ENCODE assay signal across 12 cellular contexts in genomic region chr11:115874843-115875242, GRCh38.
DNase-seq lines count a peak whose midpoint lies in the region; ATAC-seq, FAIRE-seq and TF ChIP-seq lines count a peak whose summit lies in the region.
"Had no signal": no experiment of that assay in that cellular context is flagged by ENCODE, and none has a peak within 500 bp of the region (broad histone marks: within the 10 kb centered on the region; RNA-seq: fewer than 3 reads in every experiment).

No MANE protein-coding gene starts in this region.

- H3K4me1 Mint-ChIP-seq in endothelial cell (ENCODE audit: unreplicated experiment) (peaks cover 13% of the 10 kb centered on the region), T-helper 17 cell (no peaks in the 10 kb centered on the region)

- H3K27ac Mint-ChIP-seq in endothelial cell (ENCODE audit: unreplicated experiment) (no peak overlapping the region), T-helper 17 cell (no peak overlapping the region)
- H3K27ac Mint-ChIP-seq: memory B cell had no signal

- H3K36me3 Mint-ChIP-seq in endothelial cell (ENCODE audit: low read depth, unreplicated experiment) (no peaks in the 10 kb centered on the region), T-helper 17 cell (ENCODE audit: low read depth) (peaks cover 2% of the 10 kb centered on the region)
- H3K36me3 Mint-ChIP-seq: memory B cell had no signal

- H3K27me3 Mint-ChIP-seq in endothelial cell (ENCODE audit: unreplicated experiment) (peaks cover 5% of the 10 kb centered on the region), T-helper 17 cell (no peaks in the 10 kb centered on the region)

- H3K4me3 Mint-ChIP-seq in endothelial cell (ENCODE audit: unreplicated experiment) (no peak overlapping the region), T-helper 17 cell (no peak overlapping the region)
- H3K4me3 Mint-ChIP-seq: memory B cell had no signal

- no peak for TF ChIP-seq POLR2A in GM12891 (IDR thresholded peaks at IDR 0.05; ENCODE audit: low read depth, low read length)

- H3K9me3 Mint-ChIP-seq in endothelial cell (ENCODE audit: unreplicated experiment) = no peaks in the 10 kb centered on the region

- no peak for TF ChIP-seq CTCF in endothelial cell (IDR thresholded peaks at IDR 0.05; ENCODE audit: unreplicated experiment)

- no peak for DNase-seq in GM12891 (ENCODE audit: insufficient read length, low spot score)
- DNase-seq in SW 1271 (lab: John Stamatoyannopoulos, UW) = no peak
- no peak for DNase-seq in endothelial cell (ENCODE audit: low spot score)
- no peak for DNase-seq in T-helper 17 cell
- DNase-seq in globus pallidus (ENCODE audit: low spot score) = no peak
- DNase-seq: GOT3; NCI-H187; stimulated activated CD4-positive, alpha-beta T cell treated with anti-CD3 and anti-CD28 coated beads, Interleukin-2, amount 100 ng/mL, for 24 hours had no signal

- no peaks in the 10 kb centered on the region for H3K9me3 ChIP-seq in T-helper 17 cell (ENCODE audit: control insufficient read depth, low read length, poor library complexity, severe bottlenecking)

- FAIRE-seq in GM12891 (lab: Jason Lieb, UNC) = peak; percentile 92

- ATAC-seq in GM19328 (IDR thresholded peaks at IDR 0.05; ENCODE audit: unreplicated experiment) = peak; percentile 56
- peak; percentile 65 for ATAC-seq in HG02678 (IDR thresholded peaks at IDR 0.05; ENCODE audit: unreplicated experiment)
- ATAC-seq in HG03442 (IDR thresholded peaks at IDR 0.05; ENCODE audit: unreplicated experiment) = peak; percentile 81
- ATAC-seq in T-helper 17 cell = no peak

TF ChIP-seq in GM12891, 5 proteins besides CTCF, POLR2A, EP300 and RAD21:
- TF ChIP-seq TAF1 (IDR thresholded peaks at IDR 0.05; ENCODE audit: low read depth, low read length) (no peak), POU2F2 (IDR thresholded peaks at IDR 0.05; ENCODE audit: low read depth, low read length) (no peak), PAX5 (IDR thresholded peaks at IDR 0.05; ENCODE audit: insufficient read depth, low read length, severe bottlenecking) (no peak), SPI1 (IDR thresholded peaks at IDR 0.05; ENCODE audit: low read depth, low read length) (no peak), POLR2AphosphoS5 (IDR thresholded peaks at IDR 0.05; ENCODE audit: low read depth, low read length) (no peak)
